In the genomic region with DNA sequence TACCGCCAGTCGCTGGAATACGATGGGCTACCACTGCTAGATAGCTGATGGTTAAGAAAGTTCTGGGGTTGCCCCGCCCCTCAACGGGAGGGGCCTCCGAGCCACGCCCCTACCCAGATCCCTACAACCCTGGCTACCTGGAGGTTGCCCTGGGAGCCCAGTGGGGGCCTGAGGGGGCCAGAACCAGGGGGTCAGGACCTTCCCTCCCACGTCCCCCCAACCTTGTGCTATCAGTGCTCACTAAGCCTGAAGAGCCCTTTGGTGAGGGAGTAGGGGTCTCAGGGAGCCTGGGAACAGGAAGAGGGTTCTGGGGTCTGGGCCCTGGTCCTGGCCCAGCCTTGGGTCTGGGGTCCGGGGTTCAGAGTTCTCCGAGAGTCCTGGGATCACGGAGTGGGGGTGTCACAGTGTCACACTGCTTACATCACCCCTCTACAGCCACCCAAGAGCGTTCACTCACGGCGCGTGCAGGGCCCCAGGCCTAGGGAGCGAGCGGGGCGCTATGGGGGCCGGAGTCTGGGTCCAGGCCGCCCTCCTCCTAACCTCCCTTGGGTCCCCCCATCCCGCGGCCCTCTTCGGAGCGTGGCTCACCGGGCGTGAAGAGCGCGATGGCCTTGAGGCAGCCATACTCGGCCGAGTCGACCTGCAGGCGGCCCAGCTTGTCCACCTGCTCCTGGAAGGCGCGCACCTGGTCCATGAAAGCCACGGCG, we compare ENCODE assay signal across 8 cellular contexts. TPM values are rescaled to one million over a fixed set of nuclear protein-coding genes. Genes with fewer than 3 reads are reported as not detected.
DNase-seq lines count a peak whose midpoint lies in the region; ATAC-seq, FAIRE-seq and TF ChIP-seq lines count a peak whose summit lies in the region.

No MANE protein-coding gene starts in this region.

- H3K4me3 ChIP-seq in HFF-Myc (replicated peaks; ENCODE audit: low read depth, low read length) (peak overlapping the region; percentile 82), endothelial cell of umbilical vein (replicated peaks in 1 of 3; ENCODE audit: insufficient read depth in 1 of 3, low read depth in 1 of 3, low read length in 3 of 3) (peak overlapping the region; percentile 24 to 46 (median 45)), thyroid gland (replicated peaks in 1 of 3) (peak overlapping the region in 1 of 3 donors; percentile 41)

- TF ChIP-seq CTCF in HFF-Myc (IDR thresholded peaks at IDR 0.05; ENCODE audit: low read depth, low read length, missing control alignments) (no peak), endothelial cell of umbilical vein (IDR thresholded peaks at IDR 0.05; ENCODE audit: extremely low read depth in 1 of 2, insufficient read depth in 1 of 2, low read depth in 1 of 2, low read length in 2 of 2) (no peak), thyroid gland (IDR thresholded peaks at IDR 0.05) (no peak)

- H3K27ac ChIP-seq in endothelial cell of umbilical vein (ENCODE audit: insufficient read depth, low read depth, low read length) (no peak overlapping the region), thyroid gland (peak overlapping the region; percentile 16 to 72 (median 31))

- peak overlapping the region; percentile 31 for H2AFZ ChIP-seq in endothelial cell of umbilical vein (ENCODE audit: low read depth, low read length)

- H3K9me3 ChIP-seq in endothelial cell of umbilical vein (replicated peaks; ENCODE audit: control insufficient read depth, insufficient read depth, low read length), result no peaks in the 10 kb centered on the region
- no peaks in the 10 kb centered on the region for H3K9me3 ChIP-seq in thyroid gland

- no peaks in the 10 kb centered on the region for H3K27me3 Mint-ChIP-seq in activated CD4-positive, alpha-beta memory T cell treated with anti-CD3 and anti-CD28 coated beads, Interleukin-2, amount 10 ng/mL, durations not matched to agents 7 days and 5 days
- no peaks in the 10 kb centered on the region for H3K27me3 Mint-ChIP-seq in naive B cell

- BruUV-seq in endothelial cell of umbilical vein (replicated peaks; lab: Mats Ljungman, UMichigan), result no TSS peak

- peak; percentile 57 to 65 for ATAC-seq in naive B cell (ENCODE audit: low read depth in 2 of 2)

- peak overlapping the region; percentile 88 for H3K4me2 ChIP-seq in endothelial cell of umbilical vein (ENCODE audit: insufficient read depth, low read length)

- dilution Hi-C loops in endothelial cell of umbilical vein (cut with MboI; ENCODE audit: extremely low pct_ligation_motif_present, low sequenced_read_pairs), result no loop called here

- DNase-seq in ELF-1 (ENCODE audit: low read depth, low spot score) (peak; percentile 71), HFF-Myc (ENCODE audit: extremely low read depth, low read depth) (no peak), NCI-H2171 treated with DMSO at 0.1 percent for 48 hours (lab: John Stamatoyannopoulos, UW) (peak; percentile 50), endothelial cell of umbilical vein (ENCODE audit: low read depth, low spot score) (peak; percentile 43), naive B cell (peak; percentile 45), thyroid gland (peak; percentile 49 to 59), amniotic stem cell (lab: John Stamatoyannopoulos, UW) (no peak)
- peak; percentile 79 for DNase-seq in activated CD4-positive, alpha-beta memory T cell treated with anti-CD3 and anti-CD28 coated beads, Interleukin-2, amount 10 ng/mL, durations not matched to agents 7 days and 5 days

- H3K9me3 Mint-ChIP-seq in activated CD4-positive, alpha-beta memory T cell treated with anti-CD3 and anti-CD28 coated beads, Interleukin-2, amount 10 ng/mL, durations not matched to agents 7 days and 5 days, result no peaks in the 10 kb centered on the region
- no peaks in the 10 kb centered on the region for H3K9me3 Mint-ChIP-seq in naive B cell

- H3K9me1 ChIP-seq in endothelial cell of umbilical vein (replicated peaks; ENCODE audit: control insufficient read depth, extremely low read depth, insufficient read depth, low read length), result no peaks in the 10 kb centered on the region

- FAIRE-seq in endothelial cell of umbilical vein (lab: Jason Lieb, UNC), result peak; percentile 72

- H3K79me2 ChIP-seq in endothelial cell of umbilical vein (ENCODE audit: control insufficient read depth, insufficient read depth, low read length), result peaks cover 18% of the 10 kb centered on the region

- peak overlapping the region; percentile 76 for H3K4me3 Mint-ChIP-seq in activated CD4-positive, alpha-beta memory T cell treated with anti-CD3 and anti-CD28 coated beads, Interleukin-2, amount 10 ng/mL, durations not matched to agents 7 days and 5 days
- peak overlapping the region; percentile 71 to 88 (median 79) for H3K4me3 Mint-ChIP-seq in naive B cell

- WGBS in thyroid gland, 2 donors, result 44 to 47% methylated on average over 7 to 14 of the region's 36 CpGs

- H3K9ac ChIP-seq in endothelial cell of umbilical vein (replicated peaks; ENCODE audit: extremely low read depth, insufficient read depth, low read length), result peak overlapping the region; percentile 13

- intact Hi-C loops in endothelial cell of umbilical vein (cut with micrococcal nuclease), result loop anchor here (1.0 to 2.0 kb wide), 2 partner anchors 30 to 32 kb away; a partner anchor contains a TSS
- intact Hi-C loops in thyroid gland (cut with DNase I), result no loop called here

- H3K27ac Mint-ChIP-seq in activated CD4-positive, alpha-beta memory T cell treated with anti-CD3 and anti-CD28 coated beads, Interleukin-2, amount 10 ng/mL, durations not matched to agents 7 days and 5 days, result peak overlapping the region; percentile 76
- no peak overlapping the region for H3K27ac Mint-ChIP-seq in naive B cell

- H4K20me1 ChIP-seq in endothelial cell of umbilical vein (replicated peaks; ENCODE audit: control insufficient read depth, extremely low read depth, insufficient read depth, low read length), result no peaks in the 10 kb centered on the region

- H3K4me1 ChIP-seq in endothelial cell of umbilical vein (ENCODE audit: control insufficient read depth, extremely low read depth, insufficient read depth, low read length) (peaks cover 11% of the 10 kb centered on the region), thyroid gland (peaks cover 15 to 22% of the 10 kb centered on the region in 2 donors)

- H3K36me3 Mint-ChIP-seq in activated CD4-positive, alpha-beta memory T cell treated with anti-CD3 and anti-CD28 coated beads, Interleukin-2, amount 10 ng/mL, durations not matched to agents 7 days and 5 days (ENCODE audit: low read depth), result peaks cover 9% of the 10 kb centered on the region
- no peaks in the 10 kb centered on the region for H3K36me3 Mint-ChIP-seq in naive B cell

- H3K4me1 Mint-ChIP-seq in activated CD4-positive, alpha-beta memory T cell treated with anti-CD3 and anti-CD28 coated beads, Interleukin-2, amount 10 ng/mL, durations not matched to agents 7 days and 5 days, result peaks cover 17% of the 10 kb centered on the region
- H3K4me1 Mint-ChIP-seq in naive B cell, result peaks cover 3 to 11% (median 6%) of the 10 kb centered on the region in 3 donors

- POLR2A ChIA-PET in activated CD4-positive, alpha-beta memory T cell treated with anti-CD3 and anti-CD28 coated beads, Interleukin-2, amount 10 ng/mL, durations not matched to agents 7 days and 5 days (lab: Charles Lee), result interaction anchor here (0.6 to 3.4 kb wide), 12 partner anchors 9 to 233 kb away, joined by 3 to 28 read pairs (median 4); a partner anchor contains a TSS
- POLR2A ChIA-PET in endothelial cell of umbilical vein (lab: Charles Lee), result interaction anchor here (1.0 to 1.1 kb wide), 2 partner anchors 9 to 47 kb away, joined by 4 to 5 read pairs; a partner anchor contains a TSS

- TF ChIP-seq POLR2A in endothelial cell of umbilical vein (IDR thresholded peaks at IDR 0.05; ENCODE audit: low read depth, low read length) (no peak), thyroid gland (IDR thresholded peaks at IDR 0.05) (no peak)

- no peaks in the 10 kb centered on the region for H3K27me3 ChIP-seq in endothelial cell of umbilical vein (ENCODE audit: control insufficient read depth in 2 of 2, insufficient read depth in 2 of 2, low read length in 2 of 2)
- no peaks in the 10 kb centered on the region for H3K27me3 ChIP-seq in thyroid gland

- CTCF ChIA-PET in activated CD4-positive, alpha-beta memory T cell treated with anti-CD3 and anti-CD28 coated beads, Interleukin-2, amount 10 ng/mL, durations not matched to agents 7 days and 5 days (lab: Charles Lee), result interaction anchor here (0.6 to 2.3 kb wide), 18 partner anchors 9 to 162 kb away, joined by 3 to 15 read pairs (median 4); a partner anchor contains a TSS
- CTCF ChIA-PET in endothelial cell of umbilical vein (lab: Charles Lee), result interaction anchor here (0.7 to 1.8 kb wide), 19 partner anchors 8 to 166 kb away, joined by 3 to 16 read pairs (median 4); a partner anchor contains a TSS

- H3K36me3 ChIP-seq in endothelial cell of umbilical vein (ENCODE audit: control insufficient read depth in 2 of 2, extremely low read depth in 1 of 2, insufficient read depth in 2 of 2, low read length in 2 of 2) (peaks cover 4 to 11% of the 10 kb centered on the region in 2 experiments), thyroid gland (peaks cover 0 to 17% of the 10 kb centered on the region in 2 donors)

RNA-seq across cellular contexts. Expression of a gene that starts 9.0 kb away (rescaled TPM):
- 10 to 100 TPM; 20.9 to 22.6 TPM for total RNA-seq in activated CD4-positive, alpha-beta memory T cell treated with anti-CD3 and anti-CD28 coated beads, Interleukin-2, amount 10 ng/mL, durations not matched to agents 7 days and 5 days
- total RNA-seq in endothelial cell of umbilical vein (12.5 and 13.0 TPM in 2 replicates), thyroid gland (10 to 100 TPM in 3 of 4 donors, 1 to 10 TPM in 1; 9.7 to 33.5 (median 21.8) TPM)
- polyA plus RNA-seq in endothelial cell of umbilical vein (7.4 and 7.7 TPM in 2 replicates), naive B cell (ENCODE audit: low read depth in 6 of 6) (10 to 100 TPM; 32.8 to 82.8 (median 39.3) TPM)
- polyA plus RNA-seq in endothelial cell of umbilical vein (2011; cell fraction: cytosol; rRNA removed), result 7.1 and 8.0 TPM in 2 replicates
- polyA plus RNA-seq in endothelial cell of umbilical vein (2011; cell fraction: nucleus; rRNA removed), result 6.6 and 7.6 TPM in 2 replicates
- 8.2 and 9.9 TPM in 2 replicates for polyA plus RNA-seq in endothelial cell of umbilical vein (2012)
- polyA minus RNA-seq in endothelial cell of umbilical vein, result 2.5 and 2.8 TPM in 2 replicates
- polyA minus RNA-seq in endothelial cell of umbilical vein (2011; cell fraction: cytosol; rRNA and poly(A)+ RNA removed), result 9.4 TPM
- polyA minus RNA-seq in endothelial cell of umbilical vein (2011; cell fraction: nucleus; rRNA and poly(A)+ RNA removed), result 0.77 and 2.0 TPM in 2 replicates

RNA-seq across cellular contexts. Expression of a gene that starts 10.7 kb away (rescaled TPM):
- total RNA-seq in activated CD4-positive, alpha-beta memory T cell treated with anti-CD3 and anti-CD28 coated beads, Interleukin-2, amount 10 ng/mL, durations not matched to agents 7 days and 5 days, result 1 to 10 TPM; 5.7 to 6.5 TPM
- total RNA-seq in endothelial cell of umbilical vein, result 36.1 and 39.2 TPM in 2 replicates
- polyA plus RNA-seq in endothelial cell of umbilical vein, result 38.9 and 53.7 TPM in 2 replicates
- 16.1 and 29.4 TPM in 2 replicates for polyA plus RNA-seq in endothelial cell of umbilical vein (2011; cell fraction: cytosol; rRNA removed)
- 13.1 and 13.5 TPM in 2 replicates for polyA plus RNA-seq in endothelial cell of umbilical vein (2011; cell fraction: nucleus; rRNA removed)
- 12.2 and 17.6 TPM in 2 replicates for polyA plus RNA-seq in endothelial cell of umbilical vein (2012)
- 12.3 and 20.8 TPM in 2 replicates for polyA minus RNA-seq in endothelial cell of umbilical vein
- 90.8 TPM for polyA minus RNA-seq in endothelial cell of umbilical vein (2011; cell fraction: cytosol; rRNA and poly(A)+ RNA removed)
- 3.3 and 8.5 TPM in 2 replicates for polyA minus RNA-seq in endothelial cell of umbilical vein (2011; cell fraction: nucleus; rRNA and poly(A)+ RNA removed)
- polyA plus RNA-seq in naive B cell (ENCODE audit: low read depth in 6 of 6), result 1 to 10 TPM in 3 of 6 donors, under 1 TPM in 2, not detected in 1; 0.33 to 1.6 (median 1.0) TPM
- 100 to 1,000 TPM in 2 of 4 donors, 10 to 100 TPM in 2; 66.0 to 117 (median 97.9) TPM for total RNA-seq in thyroid gland

RNA-seq across cellular contexts. Expression of a gene that starts 19.9 kb away (rescaled TPM):
- 10 to 100 TPM; 19.9 to 20.4 TPM for total RNA-seq in activated CD4-positive, alpha-beta memory T cell treated with anti-CD3 and anti-CD28 coated beads, Interleukin-2, amount 10 ng/mL, durations not matched to agents 7 days and 5 days
- total RNA-seq in endothelial cell of umbilical vein (21.2 and 21.3 TPM in 2 replicates), thyroid gland (10 to 100 TPM; 21.4 to 36.0 (median 27.4) TPM)
- polyA plus RNA-seq in endothelial cell of umbilical vein (27.6 and 29.8 TPM in 2 replicates), naive B cell (ENCODE audit: low read depth in 6 of 6) (10 to 100 TPM; 46.2 to 70.0 (median 58.7) TPM)
- polyA plus RNA-seq in endothelial cell of umbilical vein (2011; cell fraction: cytosol; rRNA removed), result 28.0 and 28.7 TPM in 2 replicates
- 33.4 and 37.0 TPM in 2 replicates for polyA plus RNA-seq in endothelial cell of umbilical vein (2011; cell fraction: nucleus; rRNA removed)
- 15.2 and 17.9 TPM in 2 replicates for polyA plus RNA-seq in endothelial cell of umbilical vein (2012)
- 10.6 and 14.3 TPM in 2 replicates for polyA minus RNA-seq in endothelial cell of umbilical vein
- 19.0 TPM for polyA minus RNA-seq in endothelial cell of umbilical vein (2011; cell fraction: cytosol; rRNA and poly(A)+ RNA removed)
- polyA minus RNA-seq in endothelial cell of umbilical vein (2011; cell fraction: nucleus; rRNA and poly(A)+ RNA removed), result 8.7 and 9.6 TPM in 2 replicates

RNA-seq across cellular contexts. Expression of a gene that starts 29.5 kb away (rescaled TPM):
- total RNA-seq in activated CD4-positive, alpha-beta memory T cell treated with anti-CD3 and anti-CD28 coated beads, Interleukin-2, amount 10 ng/mL, durations not matched to agents 7 days and 5 days, result under 1 TPM; 0.38 to 0.45 TPM
- total RNA-seq in endothelial cell of umbilical vein (14.8 and 19.4 TPM in 2 replicates), thyroid gland (10 to 100 TPM in 3 of 4 donors, 1 to 10 TPM in 1; 8.9 to 24.3 (median 11.1) TPM)
- polyA plus RNA-seq in endothelial cell of umbilical vein (16.2 and 20.4 TPM in 2 replicates), naive B cell (ENCODE audit: low read depth in 6 of 6) (not detected)
- 6.1 and 8.4 TPM in 2 replicates for polyA plus RNA-seq in endothelial cell of umbilical vein (2011; cell fraction: cytosol; rRNA removed)
- polyA plus RNA-seq in endothelial cell of umbilical vein (2011; cell fraction: nucleus; rRNA removed), result 94.4 and 109 TPM in 2 replicates
- 3.1 and 4.9 TPM in 2 replicates for polyA plus RNA-seq in endothelial cell of umbilical vein (2012)
- 9.0 and 10.3 TPM in 2 replicates for polyA minus RNA-seq in endothelial cell of umbilical vein
- not detected for polyA minus RNA-seq in endothelial cell of umbilical vein (2011; cell fraction: cytosol; rRNA and poly(A)+ RNA removed)
- 13.2 and 19.9 TPM in 2 replicates for polyA minus RNA-seq in endothelial cell of umbilical vein (2011; cell fraction: nucleus; rRNA and poly(A)+ RNA removed)

RNA-seq across cellular contexts. Expression of a gene that starts 32.2 kb away (rescaled TPM):
- 100 to 1,000 TPM in 1 of 2 experiments, 10 to 100 TPM in 1; 98.5 to 100 TPM for total RNA-seq in activated CD4-positive, alpha-beta memory T cell treated with anti-CD3 and anti-CD28 coated beads, Interleukin-2, amount 10 ng/mL, durations not matched to agents 7 days and 5 days
- 110 and 118 TPM in 2 replicates for total RNA-seq in endothelial cell of umbilical vein
- polyA plus RNA-seq in endothelial cell of umbilical vein, result 129 and 140 TPM in 2 replicates
- polyA plus RNA-seq in endothelial cell of umbilical vein (2011; cell fraction: cytosol; rRNA removed), result 137 and 138 TPM in 2 replicates
- polyA plus RNA-seq in endothelial cell of umbilical vein (2011; cell fraction: nucleus; rRNA removed), result 158 and 166 TPM in 2 replicates
- polyA plus RNA-seq in endothelial cell of umbilical vein (2012), result 89.9 and 95.1 TPM in 2 replicates
- polyA minus RNA-seq in endothelial cell of umbilical vein, result 50.3 and 57.5 TPM in 2 replicates
- polyA minus RNA-seq in endothelial cell of umbilical vein (2011; cell fraction: cytosol; rRNA and poly(A)+ RNA removed), result 43.7 TPM
- 23.7 and 24.5 TPM in 2 replicates for polyA minus RNA-seq in endothelial cell of umbilical vein (2011; cell fraction: nucleus; rRNA and poly(A)+ RNA removed)
- polyA plus RNA-seq in naive B cell (ENCODE audit: low read depth in 6 of 6), result 100 to 1,000 TPM; 102 to 183 (median 108) TPM
- total RNA-seq in thyroid gland, result 10 to 100 TPM; 49.6 to 87.5 (median 71.1) TPM

Comparison
In these comparisons a context has a peak if more than half of its experiments do, and no peak if none do; other contexts are left out.
1. DNase-seq: peak in ELF-1 (single experiment), NCI-H2171 treated with DMSO at 0.1 percent for 48 hours (single experiment), activated CD4-positive, alpha-beta memory T cell treated with anti-CD3 and anti-CD28 coated beads, Interleukin-2, amount 10 ng/mL, durations not matched to agents 7 days and 5 days (single experiment), endothelial cell of umbilical vein (single experiment), naive B cell (single experiment) and thyroid gland (2 of 2); none in HFF-Myc (single experiment) and amniotic stem cell (single experiment).